In genomic region chr7:101179780-101180755, GRCh38 we compare ENCODE assay signal across 12 cellular contexts. TPM values are rescaled to one million over a fixed set of nuclear protein-coding genes. Genes with fewer than 3 reads are reported as not detected.
A peak's percentile ranks its signal among the peaks of the same experiment; 100 is the strongest.
DNase-seq lines count a peak whose midpoint lies in the region; ATAC-seq and TF ChIP-seq lines count a peak whose summit lies in the region.
"Had no signal": no experiment of that assay in that cellular context is flagged by ENCODE, and none has a peak within 500 bp of the region (broad histone marks: within the 10 kb centered on the region; RNA-seq: fewer than 3 reads in every experiment).

Gene NAT16 (minus strand): TSS chr7:101180293. CDS start chr7:101174807, 5,486 bp downstream.

- no peaks in the 10 kb centered on the region for H3K9me3 ChIP-seq in CD8-positive, alpha-beta memory T cell (ENCODE audit: low read length)
- no peaks in the 10 kb centered on the region for H3K9me3 ChIP-seq in endocrine pancreas (ENCODE audit: control insufficient read depth, low read length)
- H3K9me3 ChIP-seq in neural progenitor cell (ENCODE audit: low read depth) = no peaks in the 10 kb centered on the region

- H3K4me1 ChIP-seq in CD8-positive, alpha-beta memory T cell (ENCODE audit: insufficient read depth, low read length) = no peaks in the 10 kb centered on the region
- H3K4me1 ChIP-seq in endocrine pancreas (ENCODE audit: control insufficient read depth, insufficient read depth, low read length) (no peaks in the 10 kb centered on the region), neural progenitor cell (peaks cover 11% of the 10 kb centered on the region)

- CTCF ChIA-PET in CD8-positive, alpha-beta memory T cell (lab: Charles Lee) = interaction anchor here (1.3 kb wide), 1 partner anchor 12 kb away, joined by 4 read pairs; no protein-coding TSS in a partner anchor

- H3F3A ChIP-seq in neural progenitor cell (ENCODE audit: low read depth) = peaks cover 31% of the 10 kb centered on the region

- no peak for ATAC-seq in HG03460 (IDR thresholded peaks at IDR 0.05; ENCODE audit: unreplicated experiment)
- ATAC-seq in GM21367 (IDR thresholded peaks at IDR 0.05; ENCODE audit: unreplicated experiment) = no peak

- H3K27me3 Mint-ChIP-seq in CD8-positive, alpha-beta memory T cell = peaks cover 64 to 70% of the 10 kb centered on the region in 2 donors
- H3K27me3 Mint-ChIP-seq in neural progenitor cell (ENCODE audit: insufficient read depth, low read depth) = peaks cover 54% of the 10 kb centered on the region

- H4K20me1 ChIP-seq in neural progenitor cell (ENCODE audit: low read depth) = peaks cover 3% of the 10 kb centered on the region

- H3K4me3 ChIP-seq in CD8-positive, alpha-beta memory T cell (ENCODE audit: low read length) = no peak within 1 kb of the TSS
- H3K4me3 ChIP-seq in endocrine pancreas (ENCODE audit: control insufficient read depth, insufficient read depth, low read length) = no peak within 1 kb of the TSS
- peak within 1 kb of the TSS; percentile 70 for H3K4me3 ChIP-seq in neural progenitor cell

- peak within 1 kb of the TSS; percentile 98 for H3K4me2 ChIP-seq in neural progenitor cell

- H3K27me3 ChIP-seq in CD8-positive, alpha-beta memory T cell (ENCODE audit: insufficient read depth, low read length, poor library complexity, severe bottlenecking) = peaks cover 44% of the 10 kb centered on the region
- H3K27me3 ChIP-seq in endocrine pancreas (ENCODE audit: control insufficient read depth, insufficient read depth, low read length) = peaks cover 2% of the 10 kb centered on the region
- peaks cover 72% of the 10 kb centered on the region for H3K27me3 ChIP-seq in neural progenitor cell

- H3K4me3 Mint-ChIP-seq in CD8-positive, alpha-beta memory T cell = peak within 1 kb of the TSS in 6 of 7 donors; percentile 16 to 60 (median 52)
- H3K4me3 Mint-ChIP-seq in neural progenitor cell = peak within 1 kb of the TSS; percentile 87

- no peaks in the 10 kb centered on the region for H3K36me3 Mint-ChIP-seq in CD8-positive, alpha-beta memory T cell
- H3K36me3 Mint-ChIP-seq in neural progenitor cell = no peaks in the 10 kb centered on the region
- H3K36me3 Mint-ChIP-seq: immature natural killer cell had no signal

- H3K79me2 ChIP-seq in neural progenitor cell (ENCODE audit: low read depth) = no peaks in the 10 kb centered on the region

- H3K36me3 ChIP-seq in CD8-positive, alpha-beta memory T cell (ENCODE audit: insufficient read depth, low read length) = no peaks in the 10 kb centered on the region
- H3K36me3 ChIP-seq in endocrine pancreas (ENCODE audit: control insufficient read depth, insufficient read depth, low read length) = no peaks in the 10 kb centered on the region
- no peaks in the 10 kb centered on the region for H3K36me3 ChIP-seq in neural progenitor cell

- H3K9ac ChIP-seq in endocrine pancreas (ENCODE audit: control insufficient read depth, insufficient read depth, low read length) = peak within 1 kb of the TSS; percentile 65
- H3K9ac ChIP-seq in neural progenitor cell = no peak within 1 kb of the TSS

- no peak for DNase-seq in CD8-positive, alpha-beta memory T cell
- DNase-seq in HuH-7.5 (ENCODE audit: low spot score) (peak; percentile 28), neural progenitor cell (ENCODE audit: low spot score) (peak; percentile 46), Kasumi-1 (lab: John Stamatoyannopoulos, UW) (no peak)
- DNase-seq: DND-41, immature natural killer cell, NCI-H1048 had no signal

- peak within 1 kb of the TSS in 1 of 8 donors; percentile 2 for H3K27ac Mint-ChIP-seq in CD8-positive, alpha-beta memory T cell
- H3K27ac Mint-ChIP-seq in neural progenitor cell = no peak within 1 kb of the TSS
- H3K27ac Mint-ChIP-seq: immature natural killer cell had no signal

- no peak for TF ChIP-seq CTCF in neural progenitor cell (IDR thresholded peaks at IDR 0.05)

- peaks cover 9 to 15% (median 10%) of the 10 kb centered on the region in 3 donors for H3K4me1 Mint-ChIP-seq in CD8-positive, alpha-beta memory T cell
- H3K4me1 Mint-ChIP-seq in neural progenitor cell = peaks cover 14% of the 10 kb centered on the region

- H3K27ac ChIP-seq in CD8-positive, alpha-beta memory T cell (ENCODE audit: low read depth, low read length) = no peak within 1 kb of the TSS
- H3K27ac ChIP-seq in neural progenitor cell = no peak within 1 kb of the TSS

- H3K9me3 Mint-ChIP-seq in CD8-positive, alpha-beta memory T cell = no peaks in the 10 kb centered on the region
- H3K9me3 Mint-ChIP-seq in neural progenitor cell = peaks cover 5% of the 10 kb centered on the region

- POLR2A ChIA-PET in CD8-positive, alpha-beta memory T cell (lab: Charles Lee) = no interaction called here

- H2AFZ ChIP-seq in neural progenitor cell (replicated peaks) = peak within 1 kb of the TSS; percentile 85

RNA-seq across cellular contexts. Expression of gene NAT16, which starts in this region (rescaled TPM):
- not detected for total RNA-seq in CD8-positive, alpha-beta memory T cell
- polyA plus RNA-seq in CD8-positive, alpha-beta memory T cell = not detected
- 0.28 TPM in 1 of 2 replicates, not detected in the other for total RNA-seq in neural progenitor cell (ENCODE audit: low replicate concordance)
- total RNA-seq: myocyte; T-helper 1 cell treated with Interleukin-12 subunit alpha and Interleukin-12 subunit beta and Interleukin-4 antibody, amounts not matched to agents 30 ng/mL and 1 ng/mL, for 36 hours had no signal
- polyA plus RNA-seq: immature natural killer cell had no signal

Comparison
In these comparisons a context has a peak if more than half of its experiments do, and no peak if none do; other contexts are left out.
1. Peak in DNase-seq, H3K4me3 ChIP-seq and H3K4me2 ChIP-seq in neural progenitor cell; RNA of the gene not detected or under 1 TPM.